Comparison of ENCODE assay signal across 1 cellular context in the genomic region with DNA sequence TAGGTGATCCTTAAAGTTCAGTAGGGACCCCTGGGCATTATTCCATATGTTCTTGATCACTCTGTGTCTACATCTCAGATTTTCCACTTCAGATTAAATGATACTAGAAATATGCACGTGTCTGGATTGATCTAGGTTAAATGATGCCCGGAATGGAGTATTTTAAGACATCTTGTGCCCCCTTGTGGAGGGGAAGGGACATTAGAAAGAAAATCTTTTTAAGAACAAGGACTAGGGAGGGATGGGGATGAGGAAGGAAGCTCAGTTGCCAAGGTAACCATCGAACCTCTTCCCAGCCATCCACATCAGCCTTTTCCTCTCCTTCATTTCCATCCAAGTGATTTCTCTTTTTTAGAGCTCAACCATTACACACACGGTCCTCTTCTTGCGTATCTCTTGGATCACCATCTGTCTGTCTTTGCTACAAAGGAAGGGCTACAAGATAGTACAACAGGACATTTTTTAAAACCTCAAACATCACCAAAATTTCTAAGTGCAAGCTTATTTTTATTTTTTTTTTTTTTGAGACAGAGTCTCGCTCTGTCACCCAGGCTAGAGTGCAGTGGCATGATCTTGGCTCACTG.
TF ChIP-seq lines count a peak whose summit lies in the region.

No MANE protein-coding gene starts in this region.

TF ChIP-seq in K562, 482 proteins besides CTCF, POLR2A, EP300 and RAD21 (continued from another document and continues in another):
- TF ChIP-seq DMBX1 (CRISPR knock-in tag; IDR thresholded peaks at IDR 0.05; ENCODE audit: borderline replicate concordance): peak; percentile 28; the same call in 1 of the 2 replicates
- peak in 1 of 2 experiments; percentile 81; a peak in 1 of 4 replicates for TF ChIP-seq RCOR1 (IDR thresholded peaks at IDR 0.05; ENCODE audit: borderline replicate concordance in 1 of 2, low read depth in 2 of 2, low read length in 2 of 2)
- no peak for TF ChIP-seq ATF1 (CRISPR knock-in tag; IDR thresholded peaks at IDR 0.05)
- no peak for TF ChIP-seq ATF1 (tag; IDR thresholded peaks at IDR 0.05)
- TF ChIP-seq PCBP1 (IDR thresholded peaks at IDR 0.05; ENCODE audit: low read depth, low read length, poor library complexity, severe bottlenecking): no peak
- peak; percentile 68 for TF ChIP-seq SMC3 (conservative IDR thresholded peaks at IDR 0.05; ENCODE audit: insufficient read depth, low read depth, low read length)
- TF ChIP-seq, protein P1, sequence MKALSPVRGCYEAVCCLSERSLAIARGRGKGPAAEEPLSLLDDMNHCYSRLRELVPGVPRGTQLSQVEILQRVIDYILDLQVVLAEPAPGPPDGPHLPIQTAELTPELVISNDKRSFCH (CRISPR knock-in tag; IDR thresholded peaks at IDR 0.05): no peak
- TF ChIP-seq, protein P1 (tag; IDR thresholded peaks at IDR 0.05): 0 out of 2 replicates have a peak, but pooled peaks have one; percentile 44
- TF ChIP-seq, protein P2, sequence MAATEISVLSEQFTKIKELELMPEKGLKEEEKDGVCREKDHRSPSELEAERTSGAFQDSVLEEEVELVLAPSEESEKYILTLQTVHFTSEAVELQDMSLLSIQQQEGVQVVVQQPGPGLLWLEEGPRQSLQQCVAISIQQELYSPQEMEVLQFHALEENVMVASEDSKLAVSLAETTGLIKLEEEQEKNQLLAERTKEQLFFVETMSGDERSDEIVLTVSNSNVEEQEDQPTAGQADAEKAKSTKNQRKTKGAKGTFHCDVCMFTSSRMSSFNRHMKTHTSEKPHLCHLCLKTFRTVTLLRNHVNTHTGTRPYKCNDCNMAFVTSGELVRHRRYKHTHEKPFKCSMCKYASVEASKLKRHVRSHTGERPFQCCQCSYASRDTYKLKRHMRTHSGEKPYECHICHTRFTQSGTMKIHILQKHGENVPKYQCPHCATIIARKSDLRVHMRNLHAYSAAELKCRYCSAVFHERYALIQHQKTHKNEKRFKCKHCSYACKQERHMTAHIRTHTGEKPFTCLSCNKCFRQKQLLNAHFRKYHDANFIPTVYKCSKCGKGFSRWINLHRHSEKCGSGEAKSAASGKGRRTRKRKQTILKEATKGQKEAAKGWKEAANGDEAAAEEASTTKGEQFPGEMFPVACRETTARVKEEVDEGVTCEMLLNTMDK (IDR thresholded peaks at IDR 0.05; ENCODE audit: borderline replicate concordance, insufficient read depth, low read depth, low read length, poor library complexity, severe bottlenecking): peak; percentile 51
- TF ChIP-seq, protein P3, sequence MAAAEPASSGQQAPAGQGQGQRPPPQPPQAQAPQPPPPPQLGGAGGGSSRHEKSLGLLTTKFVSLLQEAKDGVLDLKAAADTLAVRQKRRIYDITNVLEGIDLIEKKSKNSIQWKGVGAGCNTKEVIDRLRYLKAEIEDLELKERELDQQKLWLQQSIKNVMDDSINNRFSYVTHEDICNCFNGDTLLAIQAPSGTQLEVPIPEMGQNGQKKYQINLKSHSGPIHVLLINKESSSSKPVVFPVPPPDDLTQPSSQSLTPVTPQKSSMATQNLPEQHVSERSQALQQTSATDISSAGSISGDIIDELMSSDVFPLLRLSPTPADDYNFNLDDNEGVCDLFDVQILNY (CRISPR knock-in tag; IDR thresholded peaks at IDR 0.05): no peak
- TF ChIP-seq CBX5 (IDR thresholded peaks at IDR 0.05; ENCODE audit: borderline replicate concordance, low read depth): no peak
- no peak for TF ChIP-seq ZNF133 (CRISPR knock-in tag; IDR thresholded peaks at IDR 0.05)
- TF ChIP-seq, protein P4, sequence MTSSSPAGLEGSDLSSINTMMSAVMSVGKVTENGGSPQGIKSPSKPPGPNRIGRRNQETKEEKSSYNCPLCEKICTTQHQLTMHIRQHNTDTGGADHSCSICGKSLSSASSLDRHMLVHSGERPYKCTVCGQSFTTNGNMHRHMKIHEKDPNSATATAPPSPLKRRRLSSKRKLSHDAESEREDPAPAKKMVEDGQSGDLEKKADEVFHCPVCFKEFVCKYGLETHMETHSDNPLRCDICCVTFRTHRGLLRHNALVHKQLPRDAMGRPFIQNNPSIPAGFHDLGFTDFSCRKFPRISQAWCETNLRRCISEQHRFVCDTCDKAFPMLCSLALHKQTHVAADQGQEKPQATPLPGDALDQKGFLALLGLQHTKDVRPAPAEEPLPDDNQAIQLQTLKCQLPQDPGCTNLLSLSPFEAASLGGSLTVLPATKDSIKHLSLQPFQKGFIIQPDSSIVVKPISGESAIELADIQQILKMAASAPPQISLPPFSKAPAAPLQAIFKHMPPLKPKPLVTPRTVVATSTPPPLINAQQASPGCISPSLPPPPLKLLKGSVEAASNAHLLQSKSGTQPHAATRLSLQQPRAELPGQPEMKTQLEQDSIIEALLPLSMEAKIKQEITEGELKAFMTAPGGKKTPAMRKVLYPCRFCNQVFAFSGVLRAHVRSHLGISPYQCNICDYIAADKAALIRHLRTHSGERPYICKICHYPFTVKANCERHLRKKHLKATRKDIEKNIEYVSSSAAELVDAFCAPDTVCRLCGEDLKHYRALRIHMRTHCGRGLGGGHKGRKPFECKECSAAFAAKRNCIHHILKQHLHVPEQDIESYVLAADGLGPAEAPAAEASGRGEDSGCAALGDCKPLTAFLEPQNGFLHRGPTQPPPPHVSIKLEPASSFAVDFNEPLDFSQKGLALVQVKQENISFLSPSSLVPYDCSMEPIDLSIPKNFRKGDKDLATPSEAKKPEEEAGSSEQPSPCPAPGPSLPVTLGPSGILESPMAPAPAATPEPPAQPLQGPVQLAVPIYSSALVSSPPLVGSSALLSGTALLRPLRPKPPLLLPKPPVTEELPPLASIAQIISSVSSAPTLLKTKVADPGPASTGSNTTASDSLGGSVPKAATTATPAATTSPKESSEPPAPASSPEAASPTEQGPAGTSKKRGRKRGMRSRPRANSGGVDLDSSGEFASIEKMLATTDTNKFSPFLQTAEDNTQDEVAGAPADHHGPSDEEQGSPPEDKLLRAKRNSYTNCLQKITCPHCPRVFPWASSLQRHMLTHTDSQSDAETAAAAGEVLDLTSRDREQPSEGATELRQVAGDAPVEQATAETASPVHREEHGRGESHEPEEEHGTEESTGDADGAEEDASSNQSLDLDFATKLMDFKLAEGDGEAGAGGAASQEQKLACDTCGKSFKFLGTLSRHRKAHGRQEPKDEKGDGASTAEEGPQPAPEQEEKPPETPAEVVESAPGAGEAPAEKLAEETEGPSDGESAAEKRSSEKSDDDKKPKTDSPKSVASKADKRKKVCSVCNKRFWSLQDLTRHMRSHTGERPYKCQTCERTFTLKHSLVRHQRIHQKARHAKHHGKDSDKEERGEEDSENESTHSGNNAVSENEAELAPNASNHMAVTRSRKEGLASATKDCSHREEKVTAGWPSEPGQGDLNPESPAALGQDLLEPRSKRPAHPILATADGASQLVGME (CRISPR knock-in tag; IDR thresholded peaks at IDR 0.05): peak; percentile 81
- TF ChIP-seq, protein P5, sequence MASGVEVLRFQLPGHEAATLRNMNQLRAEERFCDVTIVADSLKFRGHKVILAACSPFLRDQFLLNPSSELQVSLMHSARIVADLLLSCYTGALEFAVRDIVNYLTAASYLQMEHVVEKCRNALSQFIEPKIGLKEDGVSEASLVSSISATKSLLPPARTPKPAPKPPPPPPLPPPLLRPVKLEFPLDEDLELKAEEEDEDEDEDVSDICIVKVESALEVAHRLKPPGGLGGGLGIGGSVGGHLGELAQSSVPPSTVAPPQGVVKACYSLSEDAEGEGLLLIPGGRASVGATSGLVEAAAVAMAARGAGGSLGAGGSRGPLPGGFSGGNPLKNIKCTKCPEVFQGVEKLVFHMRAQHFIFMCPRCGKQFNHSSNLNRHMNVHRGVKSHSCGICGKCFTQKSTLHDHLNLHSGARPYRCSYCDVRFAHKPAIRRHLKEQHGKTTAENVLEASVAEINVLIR (CRISPR knock-in tag; IDR thresholded peaks at IDR 0.05): no peak
- TF ChIP-seq ZFP1 (CRISPR knock-in tag; IDR thresholded peaks at IDR 0.05): no peak
- no peak for TF ChIP-seq MCM5 (IDR thresholded peaks at IDR 0.05; ENCODE audit: low read depth)
- TF ChIP-seq, protein P6, sequence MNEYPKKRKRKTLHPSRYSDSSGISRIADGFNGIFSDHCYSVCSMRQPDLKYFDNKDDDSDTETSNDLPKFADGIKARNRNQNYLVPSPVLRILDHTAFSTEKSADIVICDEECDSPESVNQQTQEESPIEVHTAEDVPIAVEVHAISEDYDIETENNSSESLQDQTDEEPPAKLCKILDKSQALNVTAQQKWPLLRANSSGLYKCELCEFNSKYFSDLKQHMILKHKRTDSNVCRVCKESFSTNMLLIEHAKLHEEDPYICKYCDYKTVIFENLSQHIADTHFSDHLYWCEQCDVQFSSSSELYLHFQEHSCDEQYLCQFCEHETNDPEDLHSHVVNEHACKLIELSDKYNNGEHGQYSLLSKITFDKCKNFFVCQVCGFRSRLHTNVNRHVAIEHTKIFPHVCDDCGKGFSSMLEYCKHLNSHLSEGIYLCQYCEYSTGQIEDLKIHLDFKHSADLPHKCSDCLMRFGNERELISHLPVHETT (CRISPR knock-in tag; conservative IDR thresholded peaks at IDR 0.05 in 1 of 2, IDR thresholded peaks at IDR 0.05 in 1 of 2): no peak
- TF ChIP-seq, protein P7, sequence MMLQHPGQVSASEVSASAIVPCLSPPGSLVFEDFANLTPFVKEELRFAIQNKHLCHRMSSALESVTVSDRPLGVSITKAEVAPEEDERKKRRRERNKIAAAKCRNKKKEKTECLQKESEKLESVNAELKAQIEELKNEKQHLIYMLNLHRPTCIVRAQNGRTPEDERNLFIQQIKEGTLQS (IDR thresholded peaks at IDR 0.05): no peak
- TF ChIP-seq, protein P7 (CRISPR knock-in tag; conservative IDR thresholded peaks at IDR 0.05): no peak
- TF ChIP-seq, protein P8, sequence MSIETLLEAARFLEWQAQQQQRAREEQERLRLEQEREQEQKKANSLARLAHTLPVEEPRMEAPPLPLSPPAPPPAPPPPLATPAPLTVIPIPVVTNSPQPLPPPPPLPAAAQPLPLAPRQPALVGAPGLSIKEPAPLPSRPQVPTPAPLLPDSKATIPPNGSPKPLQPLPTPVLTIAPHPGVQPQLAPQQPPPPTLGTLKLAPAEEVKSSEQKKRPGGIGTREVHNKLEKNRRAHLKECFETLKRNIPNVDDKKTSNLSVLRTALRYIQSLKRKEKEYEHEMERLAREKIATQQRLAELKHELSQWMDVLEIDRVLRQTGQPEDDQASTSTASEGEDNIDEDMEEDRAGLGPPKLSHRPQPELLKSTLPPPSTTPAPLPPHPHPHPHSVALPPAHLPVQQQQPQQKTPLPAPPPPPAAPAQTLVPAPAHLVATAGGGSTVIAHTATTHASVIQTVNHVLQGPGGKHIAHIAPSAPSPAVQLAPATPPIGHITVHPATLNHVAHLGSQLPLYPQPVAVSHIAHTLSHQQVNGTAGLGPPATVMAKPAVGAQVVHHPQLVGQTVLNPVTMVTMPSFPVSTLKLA (conservative IDR thresholded peaks at IDR 0.05): peak; percentile 36 to 43; a peak in 1 of 4 replicates
- 0 out of 4 replicates have a peak, but pooled peaks of 1 of the 2 experiments have one; percentile 29 for TF ChIP-seq MAZ (CRISPR knock-in tag; conservative IDR thresholded peaks at IDR 0.05 in 1 of 2, IDR thresholded peaks at IDR 0.05 in 1 of 2)
- TF ChIP-seq, protein P9, sequence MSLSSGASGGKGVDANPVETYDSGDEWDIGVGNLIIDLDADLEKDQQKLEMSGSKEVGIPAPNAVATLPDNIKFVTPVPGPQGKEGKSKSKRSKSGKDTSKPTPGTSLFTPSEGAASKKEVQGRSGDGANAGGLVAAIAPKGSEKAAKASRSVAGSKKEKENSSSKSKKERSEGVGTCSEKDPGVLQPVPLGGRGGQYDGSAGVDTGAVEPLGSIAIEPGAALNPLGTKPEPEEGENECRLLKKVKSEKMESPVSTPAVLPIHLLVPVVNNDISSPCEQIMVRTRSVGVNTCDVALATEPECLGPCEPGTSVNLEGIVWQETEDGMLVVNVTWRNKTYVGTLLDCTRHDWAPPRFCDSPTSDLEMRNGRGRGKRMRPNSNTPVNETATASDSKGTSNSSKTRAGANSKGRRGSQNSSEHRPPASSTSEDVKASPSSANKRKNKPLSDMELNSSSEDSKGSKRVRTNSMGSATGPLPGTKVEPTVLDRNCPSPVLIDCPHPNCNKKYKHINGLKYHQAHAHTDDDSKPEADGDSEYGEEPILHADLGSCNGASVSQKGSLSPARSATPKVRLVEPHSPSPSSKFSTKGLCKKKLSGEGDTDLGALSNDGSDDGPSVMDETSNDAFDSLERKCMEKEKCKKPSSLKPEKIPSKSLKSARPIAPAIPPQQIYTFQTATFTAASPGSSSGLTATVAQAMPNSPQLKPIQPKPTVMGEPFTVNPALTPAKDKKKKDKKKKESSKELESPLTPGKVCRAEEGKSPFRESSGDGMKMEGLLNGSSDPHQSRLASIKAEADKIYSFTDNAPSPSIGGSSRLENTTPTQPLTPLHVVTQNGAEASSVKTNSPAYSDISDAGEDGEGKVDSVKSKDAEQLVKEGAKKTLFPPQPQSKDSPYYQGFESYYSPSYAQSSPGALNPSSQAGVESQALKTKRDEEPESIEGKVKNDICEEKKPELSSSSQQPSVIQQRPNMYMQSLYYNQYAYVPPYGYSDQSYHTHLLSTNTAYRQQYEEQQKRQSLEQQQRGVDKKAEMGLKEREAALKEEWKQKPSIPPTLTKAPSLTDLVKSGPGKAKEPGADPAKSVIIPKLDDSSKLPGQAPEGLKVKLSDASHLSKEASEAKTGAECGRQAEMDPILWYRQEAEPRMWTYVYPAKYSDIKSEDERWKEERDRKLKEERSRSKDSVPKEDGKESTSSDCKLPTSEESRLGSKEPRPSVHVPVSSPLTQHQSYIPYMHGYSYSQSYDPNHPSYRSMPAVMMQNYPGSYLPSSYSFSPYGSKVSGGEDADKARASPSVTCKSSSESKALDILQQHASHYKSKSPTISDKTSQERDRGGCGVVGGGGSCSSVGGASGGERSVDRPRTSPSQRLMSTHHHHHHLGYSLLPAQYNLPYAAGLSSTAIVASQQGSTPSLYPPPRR (CRISPR knock-in tag; IDR thresholded peaks at IDR 0.05; ENCODE audit: borderline replicate concordance): no peak
- no peak for TF ChIP-seq SMARCE1 (IDR thresholded peaks at IDR 0.05)
- peak in 1 of 2 experiments; percentile 12; a peak in 1 of 4 replicates for TF ChIP-seq TEAD1 (CRISPR knock-in tag; IDR thresholded peaks at IDR 0.05)
- TF ChIP-seq CBX3 (IDR thresholded peaks at IDR 0.05; ENCODE audit: borderline replicate concordance in 1 of 2, low read length in 2 of 2): 0 out of 3 replicates have a peak, but pooled peaks of 1 of the 2 experiments have one; percentile 8
- TF ChIP-seq NR4A1 (CRISPR knock-in tag; IDR thresholded peaks at IDR 0.05): no peak
- no peak for TF ChIP-seq NR4A1 (tag; IDR thresholded peaks at IDR 0.05)
